10 cellular contexts compared by ENCODE assay signal in genomic region chr5:124951676-124952075, GRCh38.
DNase-seq lines count a peak whose midpoint lies in the region; ATAC-seq, FAIRE-seq and TF ChIP-seq lines count a peak whose summit lies in the region.
"Had no signal": no experiment of that assay in that cellular context is flagged by ENCODE, and none has a peak within 500 bp of the region (broad histone marks: within the 10 kb centered on the region; RNA-seq: fewer than 3 reads in every experiment).

No MANE protein-coding gene starts in this region.

- no peak overlapping the region for H3K27ac ChIP-seq in RWPE1

- no peaks in the 10 kb centered on the region for H3K4me1 Mint-ChIP-seq in stimulated activated effector memory CD8-positive, alpha-beta T cell treated with anti-CD3 and anti-CD28 coated beads, Interleukin-12 subunit alpha, Interleukin-12 subunit beta, amount 100 ng/mL, for 72 hours
- H3K4me1 Mint-ChIP-seq in chondrocyte (ENCODE audit: low read depth): peaks cover 30% of the 10 kb centered on the region

- TF ChIP-seq CTCF in chondrocyte (IDR thresholded peaks at IDR 0.05) (no peak), RWPE1 (conservative IDR thresholded peaks at IDR 0.05; ENCODE audit: low read depth) (no peak)

- CTCF ChIA-PET in RWPE1 (lab: Yijun Ruan, JAX): no interaction called here

- peak; percentile 17 for DNase-seq in GM19239 (ENCODE audit: insufficient read length, low spot score)
- DNase-seq in stimulated activated effector memory CD8-positive, alpha-beta T cell treated with anti-CD3 and anti-CD28 coated beads, Interleukin-12 subunit alpha, Interleukin-12 subunit beta, amount 100 ng/mL, for 72 hours (ENCODE audit: low spot score in 2 of 2): no peak
- DNase-seq in chondrocyte (ENCODE audit: low spot score): no peak
- no peak for DNase-seq in mesenteric fat pad (ENCODE audit: low spot score)
- no peak for DNase-seq in RWPE1 (ENCODE audit: low spot score)
- DNase-seq: kidney glomerular epithelial cell, NCI-H1048 had no signal

- no peaks in the 10 kb centered on the region for H3K27me3 Mint-ChIP-seq in chondrocyte (ENCODE audit: low read depth)

- H3K9me3 Mint-ChIP-seq in stimulated activated effector memory CD8-positive, alpha-beta T cell treated with anti-CD3 and anti-CD28 coated beads, Interleukin-12 subunit alpha, Interleukin-12 subunit beta, amount 100 ng/mL, for 72 hours: peaks cover 6% of the 10 kb centered on the region
- H3K9me3 Mint-ChIP-seq in chondrocyte (ENCODE audit: low read depth): no peaks in the 10 kb centered on the region

- ATAC-seq in HG02623 (IDR thresholded peaks at IDR 0.05; ENCODE audit: unreplicated experiment) (peak; percentile 54), HG03571 (IDR thresholded peaks at IDR 0.05; ENCODE audit: unreplicated experiment) (peak; percentile 71)
- peak; percentile 39 for ATAC-seq in stimulated activated effector memory CD8-positive, alpha-beta T cell treated with anti-CD3 and anti-CD28 coated beads, Interleukin-12 subunit alpha, Interleukin-12 subunit beta, amount 100 ng/mL, for 72 hours

- peak; percentile 99 for FAIRE-seq in GM19239 (lab: Jason Lieb, UNC)

- POLR2A ChIA-PET in RWPE1 (lab: Yijun Ruan, JAX; ENCODE audit: low non-redundant PET): no interaction called here

- no peak overlapping the region for H3K27ac Mint-ChIP-seq in stimulated activated effector memory CD8-positive, alpha-beta T cell treated with anti-CD3 and anti-CD28 coated beads, Interleukin-12 subunit alpha, Interleukin-12 subunit beta, amount 100 ng/mL, for 72 hours
- no peak overlapping the region for H3K27ac Mint-ChIP-seq in chondrocyte (ENCODE audit: unreplicated experiment)
- H3K27ac Mint-ChIP-seq: T-helper 2 cell treated with Interferon-gamma antibody and Interleukin-4, amounts not matched to agents 5 μg/mL and 100 μg/mL, for 36 hours had no signal

- H3K4me3 Mint-ChIP-seq in stimulated activated effector memory CD8-positive, alpha-beta T cell treated with anti-CD3 and anti-CD28 coated beads, Interleukin-12 subunit alpha, Interleukin-12 subunit beta, amount 100 ng/mL, for 72 hours: no peak overlapping the region
- no peak overlapping the region for H3K4me3 Mint-ChIP-seq in chondrocyte (ENCODE audit: unreplicated experiment)
- H3K4me3 Mint-ChIP-seq: T-helper 2 cell treated with Interferon-gamma antibody and Interleukin-4, amounts not matched to agents 5 μg/mL and 100 μg/mL, for 36 hours had no signal

- H3K36me3 Mint-ChIP-seq in stimulated activated effector memory CD8-positive, alpha-beta T cell treated with anti-CD3 and anti-CD28 coated beads, Interleukin-12 subunit alpha, Interleukin-12 subunit beta, amount 100 ng/mL, for 72 hours: no peaks in the 10 kb centered on the region
- no peaks in the 10 kb centered on the region for H3K36me3 Mint-ChIP-seq in chondrocyte (ENCODE audit: low read depth)
